8 cellular contexts compared by ENCODE assay signal in the genomic region with DNA sequence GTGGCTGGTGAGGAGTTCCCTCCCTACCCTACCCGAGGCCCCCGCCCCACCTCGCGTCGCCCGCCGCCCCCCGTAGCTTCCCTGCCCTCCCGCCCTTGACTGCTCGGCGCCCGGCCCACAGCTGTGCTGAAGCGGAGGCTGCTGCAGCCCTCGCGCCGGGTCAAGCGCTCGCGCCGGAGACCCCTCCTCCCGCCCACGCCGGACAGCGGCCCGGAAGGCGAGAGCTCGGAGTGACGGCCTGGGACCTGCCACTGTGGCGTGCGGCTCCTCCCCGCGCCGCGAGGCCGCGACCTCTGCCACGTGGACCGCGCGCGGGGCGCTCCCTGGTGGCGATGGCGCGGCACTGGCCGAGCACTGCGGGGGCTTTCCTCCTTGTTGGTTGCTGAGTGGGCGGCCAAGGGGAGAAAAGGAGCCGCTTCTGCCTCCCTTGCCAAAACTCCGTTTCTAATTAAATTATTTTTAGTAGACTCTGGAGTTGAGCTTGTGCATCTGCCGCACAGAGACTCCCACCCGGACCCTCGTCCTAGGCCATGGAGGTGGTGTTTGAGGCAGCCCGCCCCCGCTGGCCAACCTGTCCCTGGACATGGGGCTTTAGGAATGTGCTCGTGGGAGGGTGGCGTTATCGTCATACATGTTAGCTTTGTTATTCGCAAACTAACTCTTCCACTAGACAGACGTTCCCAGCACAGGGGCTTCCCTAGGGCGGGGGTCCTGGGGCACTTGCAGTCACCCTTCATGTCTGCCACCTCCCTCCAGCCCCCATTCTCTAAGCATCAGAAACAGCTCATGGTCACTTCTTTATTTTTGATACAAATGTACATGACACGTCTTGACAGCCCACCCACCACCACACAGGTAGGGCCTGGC. TPM values are rescaled to one million over a fixed set of nuclear protein-coding genes. Genes with fewer than 3 reads are reported as not detected.
DNase-seq lines count a peak whose midpoint lies in the region; ATAC-seq, FAIRE-seq and TF ChIP-seq lines count a peak whose summit lies in the region.

No MANE protein-coding gene starts in this region.

- FAIRE-seq in pancreas (lab: Jason Lieb, UNC): no peak

- DNase-seq in AG09319 (ENCODE audit: extremely low read depth, low read depth): no peak
- DNase-seq in activated T-helper 1 cell treated with Interleukin-2 at 50 U/mL for 16 hours (ENCODE audit: low read depth): peak; percentile 38
- DNase-seq in pancreas: peak in 5 of 6 donors; percentile 53 to 84 (median 72)

- TF ChIP-seq EP300 in gastroesophageal sphincter (IDR thresholded peaks at IDR 0.05): no peak

- H3K4me1 ChIP-seq in HUES48 (ENCODE audit: control insufficient read depth, insufficient read depth, low read length): peaks cover 6% of the 10 kb centered on the region; the same call in 1 of the 2 replicates
- H3K4me1 ChIP-seq in gastroesophageal sphincter: peaks cover 0 to 58% (median 21%) of the 10 kb centered on the region in 3 donors
- peaks cover 6 to 14% (median 7%) of the 10 kb centered on the region in 3 donors for H3K4me1 ChIP-seq in pancreas

- H3K36me3 ChIP-seq in HUES48 (ENCODE audit: control insufficient read depth, insufficient read depth, low read length): peaks cover 38% of the 10 kb centered on the region
- H3K36me3 ChIP-seq in gastroesophageal sphincter: peaks cover 0 to 55% of the 10 kb centered on the region in 2 donors
- H3K36me3 ChIP-seq in pancreas: no peaks in the 10 kb centered on the region

- H3K9ac ChIP-seq in HUES48 (ENCODE audit: low read depth, low read length): no peak overlapping the region

- no peak for TF ChIP-seq POLR2A in gastroesophageal sphincter (IDR thresholded peaks at IDR 0.05)

- H3K27ac ChIP-seq in HUES48 (ENCODE audit: low read depth, low read length) (no peak overlapping the region), gastroesophageal sphincter (peak overlapping the region in 3 of 4 donors; percentile 53 to 66 (median 61)), pancreas (no peak overlapping the region)

- intact Hi-C loops in pancreas (cut with DNase I): no loop called here

- TF ChIP-seq CTCF in AG09319 (IDR thresholded peaks at IDR 0.05; ENCODE audit: low read depth, low read length) (peak; percentile 54), gastroesophageal sphincter (IDR thresholded peaks at IDR 0.05) (peak in 3 of 4 experiments; percentile 84 to 92 (median 88)), pancreas (IDR thresholded peaks at IDR 0.05) (peak; percentile 44 to 59 (median 54))

- H3K27me3 ChIP-seq in HUES48 (ENCODE audit: control insufficient read depth, insufficient read depth, low read length) (peaks cover 7% of the 10 kb centered on the region), gastroesophageal sphincter (no peaks in the 10 kb centered on the region), pancreas (no peaks in the 10 kb centered on the region)

- WGBS in gastroesophageal sphincter (ENCODE audit: low coverage in 1 of 2), 2 donors: 20 to 50% methylated on average over 2 to 10 of the region's 62 CpGs
- 36 to 37% methylated on average over 51 to 61 of the region's 62 CpGs for WGBS in pancreas, 2 donors

- peak; percentile 61 for ATAC-seq in gastroesophageal sphincter
- peak; percentile 43 to 58 (median 48) for ATAC-seq in pancreas
- ATAC-seq in HG02588 (IDR thresholded peaks at IDR 0.05; ENCODE audit: unreplicated experiment): no peak
- no peak for ATAC-seq in GM21786 (IDR thresholded peaks at IDR 0.05; ENCODE audit: unreplicated experiment)
- no peak for ATAC-seq in HG02981 (IDR thresholded peaks at IDR 0.05; ENCODE audit: unreplicated experiment)

- H3K4me3 ChIP-seq in HUES48 (ENCODE audit: low read depth, low read length) (peak overlapping the region; percentile 16; the same call in 1 of the 2 replicates), gastroesophageal sphincter (peak overlapping the region; percentile 3 to 51), pancreas (peak overlapping the region in 2 of 4 donors; percentile 28 to 38)

- H3K9me3 ChIP-seq in HUES48 (ENCODE audit: control insufficient read depth, insufficient read depth, low read length) (no peaks in the 10 kb centered on the region), gastroesophageal sphincter (no peaks in the 10 kb centered on the region), pancreas (no peaks in the 10 kb centered on the region)

RNA-seq across cellular contexts. Expression of a gene that starts 4.4 kb away (rescaled TPM):
- total RNA-seq in gastroesophageal sphincter: 10 to 100 TPM; 41.5 to 57.3 (median 52.1) TPM
- total RNA-seq in pancreas: 10 to 100 TPM; 16.5 to 45.4 (median 21.5) TPM
- polyA plus RNA-seq in pancreas: 100 to 1,000 TPM; 120 to 176 TPM

RNA-seq across cellular contexts. Expression of a gene that starts 6.1 kb away (rescaled TPM):
- total RNA-seq in gastroesophageal sphincter (10 to 100 TPM in 3 of 4 donors, 1 to 10 TPM in 1; 5.4 to 12.6 (median 11.1) TPM), pancreas (1 to 10 TPM; 4.6 to 9.6 (median 6.5) TPM)
- 10 to 100 TPM in 1 of 2 donors, 1 to 10 TPM in 1; 3.9 to 10.6 TPM for polyA plus RNA-seq in pancreas

RNA-seq across cellular contexts. Expression of a gene that starts 16.5 kb away (rescaled TPM):
- 10 to 100 TPM; 30.4 to 47.8 (median 35.8) TPM for total RNA-seq in gastroesophageal sphincter
- 10 to 100 TPM; 15.1 to 24.1 (median 18.0) TPM for total RNA-seq in pancreas
- polyA plus RNA-seq in pancreas: 10 to 100 TPM; 26.4 to 27.6 TPM

RNA-seq across cellular contexts. Expression of a gene that starts 20.0 kb away (rescaled TPM):
- total RNA-seq in gastroesophageal sphincter: 10 to 100 TPM in 2 of 4 donors, 1 to 10 TPM in 2; 4.4 to 22.8 (median 10.0) TPM
- 1 to 10 TPM; 1.0 to 5.8 (median 2.8) TPM for total RNA-seq in pancreas
- polyA plus RNA-seq in pancreas: 1 to 10 TPM; 5.0 to 5.8 TPM

RNA-seq across cellular contexts. Expression of a gene that starts 49.8 kb away (rescaled TPM):
- total RNA-seq in gastroesophageal sphincter (100 to 1,000 TPM in 1 of 4 donors, 10 to 100 TPM in 3; 18.1 to 138 (median 39.4) TPM), pancreas (1 to 10 TPM in 1 of 6 donors, under 1 TPM in 5; 0.20 to 1.9 (median 0.53) TPM)
- 1 to 10 TPM; 3.7 to 4.4 TPM for polyA plus RNA-seq in pancreas

Comparison
In these comparisons a context has a peak if more than half of its experiments do, and no peak if none do; other contexts are left out.
1. H3K27ac ChIP-seq: peak in gastroesophageal sphincter (3 of 4); none in HUES48 (single experiment) and pancreas (0 of 4).
2. ATAC-seq: peak in gastroesophageal sphincter (single experiment) and pancreas (4 of 4); none in HG02588 (single experiment), GM21786 (single experiment) and HG02981 (single experiment).
3. Peak in every context shown above with its lines, with median percentiles within 50 percentile points of each other: CTCF ChIP-seq.